In genomic region chr2:65013776-65014175, GRCh38 we compare ENCODE assay signal across 1 cellular context.
A peak's percentile ranks its signal among the peaks of the same experiment; 100 is the strongest.
TF ChIP-seq lines count a peak whose summit lies in the region.

No MANE protein-coding gene starts in this region.

TF ChIP-seq in GM12878, 131 proteins besides CTCF, POLR2A, EP300 and RAD21:
- TF ChIP-seq TCF12 (IDR thresholded peaks at IDR 0.05; ENCODE audit: low read depth, low read length) (no peak), POLR2AphosphoS5 (IDR thresholded peaks at IDR 0.05; ENCODE audit: low read length) (no peak), ZBTB40 (IDR thresholded peaks at IDR 0.05; ENCODE audit: borderline replicate concordance) (peak; percentile 85)
